ENCODE assay signal across 10 cellular contexts in the genomic region with DNA sequence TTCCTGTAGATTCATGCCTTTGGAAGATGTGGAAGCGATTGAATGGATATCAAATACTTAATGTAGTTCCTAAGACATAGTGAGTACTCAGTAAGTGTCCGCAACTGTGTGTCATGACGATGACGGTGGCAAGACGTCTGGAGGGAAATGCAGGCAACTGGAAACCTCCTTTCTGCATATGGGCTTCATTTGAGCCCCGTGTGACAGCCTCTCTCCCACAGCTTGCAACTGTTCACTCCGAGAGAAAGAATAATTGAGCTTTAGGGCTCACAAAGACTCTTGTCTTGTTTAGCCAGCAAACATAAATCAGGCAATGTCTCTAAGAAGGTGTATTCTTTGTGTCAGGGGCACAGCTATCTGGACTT. TPM values are rescaled to one million over a fixed set of nuclear protein-coding genes. Genes with fewer than 3 reads are reported as not detected.
DNase-seq lines count a peak whose midpoint lies in the region; ATAC-seq and TF ChIP-seq lines count a peak whose summit lies in the region.
"Had no signal": no experiment of that assay in that cellular context is flagged by ENCODE, and none has a peak within 500 bp of the region (broad histone marks: within the 10 kb centered on the region; RNA-seq: fewer than 3 reads in every experiment).

No MANE protein-coding gene starts in this region.

- H3K9ac ChIP-seq in SU-DHL-6 (ENCODE audit: low read length) = no peak overlapping the region

- H3K4me3 ChIP-seq in SU-DHL-6 (ENCODE audit: insufficient read depth, low read length, poor library complexity, severe bottlenecking) = no peak overlapping the region
- H3K4me3 ChIP-seq in gastroesophageal sphincter = no peak overlapping the region
- H3K4me3 ChIP-seq in psoas muscle = peak overlapping the region; percentile 26

- H3K27me3 ChIP-seq in SU-DHL-6 (ENCODE audit: low read length) = no peaks in the 10 kb centered on the region
- no peaks in the 10 kb centered on the region for H3K27me3 ChIP-seq in gastroesophageal sphincter
- no peaks in the 10 kb centered on the region for H3K27me3 ChIP-seq in psoas muscle (ENCODE audit: insufficient read depth in 3 of 3, low read length in 2 of 3)

- no peak for TF ChIP-seq POLR2A in gastroesophageal sphincter (IDR thresholded peaks at IDR 0.05)

- no peaks in the 10 kb centered on the region for H4K20me1 ChIP-seq in SU-DHL-6 (ENCODE audit: low read depth, low read length)

- H3K79me2 ChIP-seq in SU-DHL-6 (ENCODE audit: insufficient read depth, low read length) = no peaks in the 10 kb centered on the region

- H3K4me1 ChIP-seq in gastroesophageal sphincter (peaks cover 0 to 16% (median 0%) of the 10 kb centered on the region in 3 donors), psoas muscle (peaks cover 21% of the 10 kb centered on the region)

- H2AFZ ChIP-seq in SU-DHL-6 (ENCODE audit: low read depth, low read length, severe bottlenecking) = no peak overlapping the region

- no peaks in the 10 kb centered on the region for H3K9me3 ChIP-seq in SU-DHL-6 (ENCODE audit: insufficient read depth, low read length)
- H3K9me3 ChIP-seq in gastroesophageal sphincter = no peaks in the 10 kb centered on the region
- H3K9me3 ChIP-seq in psoas muscle = no peaks in the 10 kb centered on the region

- no peak for TF ChIP-seq EP300 in gastroesophageal sphincter (IDR thresholded peaks at IDR 0.05)

- H3K9me2 ChIP-seq in SU-DHL-6 (replicated peaks; ENCODE audit: insufficient read depth, low read length) = no peaks in the 10 kb centered on the region

- TF ChIP-seq CTCF in SU-DHL-6 (IDR thresholded peaks at IDR 0.05; ENCODE audit: insufficient read depth, low read length, poor library complexity, severe bottlenecking) = no peak
- TF ChIP-seq CTCF in gastroesophageal sphincter (IDR thresholded peaks at IDR 0.05) = no peak
- TF ChIP-seq CTCF in psoas muscle (IDR thresholded peaks at IDR 0.05) = no peak

- WGBS in gastroesophageal sphincter (ENCODE audit: low coverage in 1 of 2), 2 donors = 48 to 87% methylated on average over 3 to 5 of the region's 7 CpGs
- WGBS in psoas muscle, 3 donors = 25 to 39% (median 28%) methylated on average over 7 of the region's 7 CpGs

- H3K4me2 ChIP-seq in SU-DHL-6 (ENCODE audit: low read depth, low read length, poor library complexity, severe bottlenecking) = no peak overlapping the region

- peaks cover 12% of the 10 kb centered on the region; the same call in 1 of the 2 replicates for H3F3A ChIP-seq in SU-DHL-6 (ENCODE audit: insufficient read depth)

- DNase-seq in D341Med (ENCODE audit: low spot score) = peak; percentile 10
- DNase-seq in psoas muscle = no peak
- no peak for DNase-seq in T-helper 2 cell
- no peak for DNase-seq in NCI-H1436 (lab: John Stamatoyannopoulos, UW)
- DNase-seq in T-helper 9 cell = no peak
- DNase-seq: activated CD4-positive, alpha-beta T cell treated with anti-CD3 and anti-CD28 coated beads for 36 hours; activated naive CD8-positive, alpha-beta T cell treated with anti-CD3 and anti-CD28 coated beads, Interleukin-2, amount 10 ng/mL, durations not matched to agents 7 days and 5 days had no signal

- ATAC-seq in gastroesophageal sphincter (no peak), psoas muscle (peak; percentile 34 to 67 (median 50)), HG02642 (IDR thresholded peaks at IDR 0.05; ENCODE audit: poor library complexity, unreplicated experiment) (no peak)
- ATAC-seq: activated CD4-positive, alpha-beta T cell treated with anti-CD3 and anti-CD28 coated beads for 36 hours had no signal

- H3K36me3 ChIP-seq in SU-DHL-6 (ENCODE audit: low read length) (no peaks in the 10 kb centered on the region), gastroesophageal sphincter (no peaks in the 10 kb centered on the region), psoas muscle (ENCODE audit: insufficient read depth in 1 of 2, low read depth in 1 of 2) (no peaks in the 10 kb centered on the region)

- H3K27ac ChIP-seq in SU-DHL-6 (ENCODE audit: low read depth, low read length) (peak overlapping the region; percentile 19; the same call in 1 of the 2 replicates), gastroesophageal sphincter (peak overlapping the region in 3 of 4 donors; percentile 43 to 71 (median 57)), psoas muscle (peak overlapping the region; percentile 79)

- intact Hi-C loops in psoas muscle (cut with DNase I) = loop anchor here in 1 of 2 donors (10.0 kb wide), 2 partner anchors 99 to 279 kb away; partner anchors contain the start of genes B3GNT4 and BCL7A

RNA-seq across cellular contexts. Expression of gene CFAP251, which starts 7.0 kb away (rescaled TPM):
- 1 to 10 TPM in 3 of 4 donors, under 1 TPM in 1; 0.35 to 1.9 (median 1.2) TPM for total RNA-seq in gastroesophageal sphincter
- under 1 TPM; 0.36 to 0.66 (median 0.63) TPM for total RNA-seq in psoas muscle
- under 1 TPM; 0.39 to 0.79 (median 0.79) TPM for polyA plus RNA-seq in psoas muscle

RNA-seq across cellular contexts. Expression of gene PSMD9, which starts 36.8 kb away (rescaled TPM):
- total RNA-seq in gastroesophageal sphincter (10 to 100 TPM; 54.8 to 79.5 (median 70.7) TPM), psoas muscle (10 to 100 TPM; 20.1 to 34.0 (median 25.5) TPM)
- 100 to 1,000 TPM in 1 of 3 donors, 10 to 100 TPM in 2; 50.9 to 131 (median 57.5) TPM for polyA plus RNA-seq in psoas muscle

Comparison
In these comparisons a context has a peak if more than half of its experiments do, and no peak if none do; other contexts are left out.
1. H3K27ac ChIP-seq: peak in every context shown above with its lines; median percentile 79 in psoas muscle; 57 in gastroesophageal sphincter; 19 in SU-DHL-6.
2. ATAC-seq: peak in psoas muscle (4 of 4); none in gastroesophageal sphincter (single experiment) and HG02642 (single experiment).